Comparison of ENCODE assay signal across 8 cellular contexts in genomic region chr9:104094534-104095020, GRCh38. TPM values are rescaled to one million over a fixed set of nuclear protein-coding genes. Genes with fewer than 3 reads are reported as not detected.
DNase-seq lines count a peak whose midpoint lies in the region; ATAC-seq, FAIRE-seq and TF ChIP-seq lines count a peak whose summit lies in the region.

No MANE protein-coding gene starts in this region.

- no peak for TF ChIP-seq RAD21 in K562 (CRISPR knock-in tag; conservative IDR thresholded peaks at IDR 0.05 in 1 of 2, IDR thresholded peaks at IDR 0.05 in 1 of 2)

- POLR2A ChIA-PET in K562 (lab: Yijun Ruan, JAX) = interaction anchor here (1.0 to 1.5 kb wide), 2 partner anchors 12 to 39 kb away, joined by 3 to 4 read pairs; no protein-coding TSS in a partner anchor

- peak overlapping the region; percentile 98 for H2AFZ ChIP-seq in K562 (ENCODE audit: low read depth, low read length)

- no peaks in the 10 kb centered on the region for H3K9me3 ChIP-seq in KOPT-K1 (ENCODE audit: insufficient read depth, low read length, poor library complexity, severe bottlenecking)
- H3K9me3 ChIP-seq in K562 (replicated peaks; ENCODE audit: control insufficient read depth, insufficient read depth, low read depth, low read length) = no peaks in the 10 kb centered on the region
- H3K9me3 ChIP-seq in mononuclear cell (ENCODE audit: low read depth, low read length) = no peaks in the 10 kb centered on the region

- H3K36me3 ChIP-seq in KOPT-K1 (ENCODE audit: insufficient read depth, low read length) (peaks cover 24% of the 10 kb centered on the region), K562 (ENCODE audit: control insufficient read depth, insufficient read depth, low read length) (peaks cover 18% of the 10 kb centered on the region)

- H3K9ac ChIP-seq in K562 (ENCODE audit: insufficient read depth in 1 of 2, low read depth in 2 of 2, low read length in 2 of 2) = peak overlapping the region; percentile 95 to 96

- H3K4me3 ChIP-seq in GM08714 (ENCODE audit: low read length) = peak overlapping the region; percentile 81
- H3K4me3 ChIP-seq in K562 = peak overlapping the region; percentile 61
- H3K4me3 ChIP-seq in mononuclear cell (ENCODE audit: low read length) = peak overlapping the region; percentile 64

- H3K27ac ChIP-seq in KOPT-K1 (ENCODE audit: low read depth, low read length, poor library complexity, severe bottlenecking) (peak overlapping the region; percentile 96), K562 (ENCODE audit: extremely low read depth, low read depth, low read length) (peak overlapping the region; percentile 98)

- peaks cover 51% of the 10 kb centered on the region for H3K79me2 ChIP-seq in K562 (ENCODE audit: control insufficient read depth, insufficient read depth, low read length)

- TF ChIP-seq POLR2A in K562 (conservative IDR thresholded peaks at IDR 0.05) = no peak

- H3K27me3 ChIP-seq in K562 (ENCODE audit: control insufficient read depth in 2 of 2, insufficient read depth in 2 of 2, low read length in 2 of 2) (no peaks in the 10 kb centered on the region), mononuclear cell (ENCODE audit: insufficient read depth, low read length) (no peaks in the 10 kb centered on the region)

- no peak for TF ChIP-seq EP300 in K562 (IDR thresholded peaks at IDR 0.05; ENCODE audit: low read length)

- intact Hi-C loops in K562 (cut with micrococcal nuclease) = loop anchor here (5.0 to 10.0 kb wide), 3 partner anchors 653 to 900 kb away; partner anchors contain the start of gene NIPSNAP3A

- H4K20me1 ChIP-seq in K562 (replicated peaks; ENCODE audit: control insufficient read depth, insufficient read depth, low read length) = no peaks in the 10 kb centered on the region

- TSS peak; percentile 52 for BruUV-seq in K562 (replicated peaks; lab: Mats Ljungman, UMichigan)

- ATAC-seq in GM21381 (IDR thresholded peaks at IDR 0.05; ENCODE audit: unreplicated experiment) (peak; percentile 5), K562 (peak; percentile 8), GM18520 (IDR thresholded peaks at IDR 0.05; ENCODE audit: unreplicated experiment) (no peak)

- H3K4me1 ChIP-seq in K562 (replicated peaks in 1 of 2; ENCODE audit: control insufficient read depth in 2 of 2, insufficient read depth in 2 of 2, low read length in 2 of 2) = peaks cover 0 to 16% of the 10 kb centered on the region in 2 experiments; a peak in 3 of 5 replicates
- H3K4me1 ChIP-seq in mononuclear cell (ENCODE audit: insufficient read depth, low read length) = peaks cover 26% of the 10 kb centered on the region

- no peak for FAIRE-seq in K562 (lab: Jason Lieb, UNC)

- H3K9me1 ChIP-seq in K562 (ENCODE audit: control insufficient read depth, insufficient read depth, low read length) = no peaks in the 10 kb centered on the region

- WGBS in K562 (ENCODE audit: insufficient coverage, low coverage, missing lambda C conversion rate) = under 1% methylated on average over 17 of the region's 18 CpGs

- DNase-seq in K562 (ENCODE audit: extremely low read depth in 1 of 4, low spot score in 3 of 4) = peak in 1 of 4 experiments; percentile 86
- no peak for DNase-seq in middle frontal gyrus (ENCODE audit: extremely low spot score, low spot score)
- DNase-seq in HK-2 (ENCODE audit: unreplicated experiment) = no peak

- no peak for TF ChIP-seq CTCF in K562 (IDR thresholded peaks at IDR 0.05 in 2 of 3, conservative IDR thresholded peaks at IDR 0.05 in 1 of 3; ENCODE audit: insufficient read depth in 2 of 3, low read depth in 1 of 3, low read length in 3 of 3)

- in situ Hi-C loops in K562 (cut with MboI) = no loop called here

- H3K4me2 ChIP-seq in K562 (ENCODE audit: insufficient read depth, low read length) = peak overlapping the region; percentile 95

- CTCF ChIA-PET in K562 (lab: Yijun Ruan, JAX; ENCODE audit: low intra/inter-chr PET ratio) = no interaction called here

TF ChIP-seq in K562, 482 proteins besides CTCF, POLR2A, EP300 and RAD21 (continues in another document):
- TF ChIP-seq ZNF785 (CRISPR knock-in tag; IDR thresholded peaks at IDR 0.05) = no peak
- TF ChIP-seq ILK (tag; IDR thresholded peaks at IDR 0.05; ENCODE audit: borderline replicate concordance, low read depth) = no peak
- TF ChIP-seq GTF2F1 (IDR thresholded peaks at IDR 0.05; ENCODE audit: low read depth, low read length) = no peak
- TF ChIP-seq ZSCAN29 (IDR thresholded peaks at IDR 0.05) = no peak
- TF ChIP-seq ZNF175 (CRISPR knock-in tag; IDR thresholded peaks at IDR 0.05; ENCODE audit: low read depth) = no peak
- TF ChIP-seq STAT5A (IDR thresholded peaks at IDR 0.05; ENCODE audit: borderline replicate concordance, low read length) = no peak
- no peak for TF ChIP-seq ELK3 (CRISPR knock-in tag; IDR thresholded peaks at IDR 0.05)
- TF ChIP-seq ZNF584 (CRISPR knock-in tag; IDR thresholded peaks at IDR 0.05; ENCODE audit: low read depth) = no peak
- no peak for TF ChIP-seq FOXJ3 (CRISPR knock-in tag; IDR thresholded peaks at IDR 0.05)
- no peak for TF ChIP-seq ZNF77 (CRISPR knock-in tag; IDR thresholded peaks at IDR 0.05)
- TF ChIP-seq VEZF1 (CRISPR knock-in tag; IDR thresholded peaks at IDR 0.05) = peak; percentile 97
- TF ChIP-seq ZBTB43 (CRISPR knock-in tag; IDR thresholded peaks at IDR 0.05) = no peak
- TF ChIP-seq PCBP2 (IDR thresholded peaks at IDR 0.05; ENCODE audit: low read depth, low read length, poor library complexity, severe bottlenecking) = no peak
- no peak for TF ChIP-seq HBP1 (CRISPR knock-in tag; IDR thresholded peaks at IDR 0.05)
- 0 out of 4 replicates have a peak, but pooled peaks of 1 of the 2 experiments have one; percentile 15 for TF ChIP-seq SIN3A (IDR thresholded peaks at IDR 0.05; ENCODE audit: borderline replicate concordance in 2 of 2, control insufficient read depth in 1 of 2, low read depth in 2 of 2, low read length in 2 of 2)
- TF ChIP-seq EGR1 (conservative IDR thresholded peaks at IDR 0.05) = 0 out of 2 replicates have a peak, but pooled peaks have one; percentile 0

RNA-seq across cellular contexts. Expression of gene SMC2, which starts 0.5 kb away (rescaled TPM):
- 3.6 and 19.1 TPM in 2 replicates for total RNA-seq in K562 (2011; cell fraction: chromatin; rRNA removed; ENCODE audit: low replicate concordance)
- total RNA-seq in K562 (2011; cell fraction: nucleolus; rRNA removed) = 3.2 and 4.2 TPM in 2 replicates
- 6.4 and 10.2 TPM in 2 replicates for total RNA-seq in K562 (2011; cell fraction: nucleoplasm; rRNA removed)
- 24.4 and 25.6 TPM in 2 replicates for total RNA-seq in K562 (2014; rRNA removed)
- 45.1 and 52.4 TPM in 2 replicates for total RNA-seq in K562 (2014; rRNA removed; fragmentation: Illumina TruSeq; extraction: Trizol)
- 37.0 and 40.1 TPM in 2 replicates for total RNA-seq in K562 (2015; rRNA removed; fragmentation: Illumina TruSeq; extraction: Trizol)
- total RNA-seq in K562 (2021) = 31.5 and 32.8 TPM in 2 replicates
- 18.9 and 29.0 TPM in 2 replicates for polyA plus RNA-seq in K562 (2011; rRNA removed)
- polyA plus RNA-seq in K562 (2011; cell fraction: cytosol; rRNA removed) = 4.1 and 8.8 TPM in 2 replicates
- 5.7 and 7.2 TPM in 2 replicates for polyA plus RNA-seq in K562 (2011; cell fraction: nucleus; rRNA removed)
- polyA plus RNA-seq in K562 (2012) = 23.0 and 23.4 TPM in 2 replicates
- 27.2 and 32.9 TPM in 2 replicates for polyA plus RNA-seq in K562 (2014; fragmentation: Illumina TruSeq; extraction: Trizol)
- polyA plus RNA-seq in K562 (2014; fragmentation: Nextera tagmentation; extraction: Ambion mirVana) = 10 to 100 TPM; 34.3 to 54.0 TPM
- polyA plus RNA-seq in K562 (2014; rRNA removed) = 18.0 and 18.1 TPM in 2 replicates
- 57.7 and 58.4 TPM in 2 replicates for polyA minus RNA-seq in K562 (2011; rRNA and poly(A)+ RNA removed)
- polyA minus RNA-seq in K562 (2011; cell fraction: cytosol; rRNA and poly(A)+ RNA removed) = 13.0 and 18.9 TPM in 2 replicates
- polyA minus RNA-seq in K562 (2011; cell fraction: nucleus; rRNA and poly(A)+ RNA removed) = 7.8 and 14.7 TPM in 2 replicates
- total RNA-seq in mononuclear cell = 1.7 TPM
